ENCODE assay signal across 1 cellular context in the genomic region with DNA sequence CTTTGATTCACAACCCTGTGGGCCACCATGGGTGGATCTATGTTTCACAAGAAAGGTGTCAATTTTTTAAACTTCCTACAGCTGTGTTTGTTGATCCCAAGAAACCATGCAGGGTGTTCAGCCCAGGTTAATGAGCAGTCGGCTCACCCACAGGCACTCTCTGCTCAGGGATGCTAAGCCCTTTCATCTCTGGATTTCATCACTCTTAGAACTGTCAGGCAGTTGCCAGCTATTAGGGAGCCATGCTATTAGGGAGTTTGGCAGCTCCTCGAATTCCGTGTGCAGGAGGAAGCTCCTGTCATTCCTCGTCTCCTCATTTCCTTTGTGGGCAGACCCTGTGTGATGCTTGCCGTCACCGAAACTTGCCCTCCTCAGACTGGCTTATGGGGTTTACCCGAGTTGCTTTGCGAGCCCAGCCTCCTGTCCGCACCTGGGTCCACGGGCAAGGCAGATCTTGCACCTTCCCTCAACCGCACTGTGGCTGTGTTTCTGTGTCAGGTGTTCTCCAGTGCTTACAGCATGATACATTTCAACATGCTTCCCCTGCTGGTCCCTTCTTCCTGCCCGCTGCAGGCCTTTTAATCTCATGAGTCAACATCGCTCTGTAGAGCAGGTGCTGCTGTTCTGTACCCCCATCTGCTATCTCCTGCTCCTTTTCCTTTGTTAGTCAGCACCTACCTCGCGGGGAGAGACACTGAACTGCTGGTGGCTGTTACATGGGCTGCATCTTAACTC.
TF ChIP-seq lines count a peak whose summit lies in the region.

No MANE protein-coding gene starts in this region.

TF ChIP-seq in HepG2, 621 proteins besides CTCF, POLR2A, EP300 and RAD21 (continued from another document and continues in another):
- TF ChIP-seq, protein P1, sequence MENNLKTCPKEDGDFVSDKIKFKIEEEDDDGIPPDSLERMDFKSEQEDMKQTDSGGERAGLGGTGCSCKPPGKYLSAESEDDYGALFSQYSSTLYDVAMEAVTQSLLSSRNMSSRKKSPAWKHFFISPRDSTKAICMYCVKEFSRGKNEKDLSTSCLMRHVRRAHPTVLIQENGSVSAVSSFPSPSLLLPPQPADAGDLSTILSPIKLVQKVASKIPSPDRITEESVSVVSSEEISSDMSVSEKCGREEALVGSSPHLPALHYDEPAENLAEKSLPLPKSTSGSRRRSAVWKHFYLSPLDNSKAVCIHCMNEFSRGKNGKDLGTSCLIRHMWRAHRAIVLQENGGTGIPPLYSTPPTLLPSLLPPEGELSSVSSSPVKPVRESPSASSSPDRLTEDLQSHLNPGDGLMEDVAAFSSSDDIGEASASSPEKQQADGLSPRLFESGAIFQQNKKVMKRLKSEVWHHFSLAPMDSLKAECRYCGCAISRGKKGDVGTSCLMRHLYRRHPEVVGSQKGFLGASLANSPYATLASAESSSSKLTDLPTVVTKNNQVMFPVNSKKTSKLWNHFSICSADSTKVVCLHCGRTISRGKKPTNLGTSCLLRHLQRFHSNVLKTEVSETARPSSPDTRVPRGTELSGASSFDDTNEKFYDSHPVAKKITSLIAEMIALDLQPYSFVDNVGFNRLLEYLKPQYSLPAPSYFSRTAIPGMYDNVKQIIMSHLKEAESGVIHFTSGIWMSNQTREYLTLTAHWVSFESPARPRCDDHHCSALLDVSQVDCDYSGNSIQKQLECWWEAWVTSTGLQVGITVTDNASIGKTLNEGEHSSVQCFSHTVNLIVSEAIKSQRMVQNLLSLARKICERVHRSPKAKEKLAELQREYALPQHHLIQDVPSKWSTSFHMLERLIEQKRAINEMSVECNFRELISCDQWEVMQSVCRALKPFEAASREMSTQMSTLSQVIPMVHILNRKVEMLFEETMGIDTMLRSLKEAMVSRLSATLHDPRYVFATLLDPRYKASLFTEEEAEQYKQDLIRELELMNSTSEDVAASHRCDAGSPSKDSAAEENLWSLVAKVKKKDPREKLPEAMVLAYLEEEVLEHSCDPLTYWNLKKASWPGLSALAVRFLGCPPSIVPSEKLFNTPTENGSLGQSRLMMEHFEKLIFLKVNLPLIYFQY (CRISPR knock-in tag; IDR thresholded peaks at IDR 0.05; ENCODE audit: borderline replicate concordance): no peak
- TF ChIP-seq JDP2 (CRISPR knock-in tag; IDR thresholded peaks at IDR 0.05; ENCODE audit: borderline replicate concordance) (no peak), HOXA3 (CRISPR knock-in tag; IDR thresholded peaks at IDR 0.05) (no peak), PAWR (CRISPR knock-in tag; IDR thresholded peaks at IDR 0.05; ENCODE audit: borderline replicate concordance) (no peak), SOX6 (IDR thresholded peaks at IDR 0.05) (no peak), SOX6 (CRISPR knock-in tag; IDR thresholded peaks at IDR 0.05) (0 out of 2 replicates have a peak, but pooled peaks have one; percentile 17), DBP (CRISPR knock-in tag; IDR thresholded peaks at IDR 0.05; ENCODE audit: not compliant biosample characterization) (no peak), ZNF709 (CRISPR knock-in tag; IDR thresholded peaks at IDR 0.05) (no peak), KDM4B (CRISPR knock-in tag; IDR thresholded peaks at IDR 0.05) (no peak), ZNF484 (CRISPR knock-in tag; IDR thresholded peaks at IDR 0.05; ENCODE audit: borderline replicate concordance, low read depth) (no peak), ZBTB25 (CRISPR knock-in tag; IDR thresholded peaks at IDR 0.05) (no peak), ZNF713 (CRISPR knock-in tag; IDR thresholded peaks at IDR 0.05) (no peak), FOXK1 (CRISPR knock-in tag; IDR thresholded peaks at IDR 0.05; ENCODE audit: borderline replicate concordance, low read depth) (no peak), ZNF580 (CRISPR knock-in tag; IDR thresholded peaks at IDR 0.05; ENCODE audit: borderline replicate concordance, low read depth) (no peak), FOXA3 (CRISPR knock-in tag; IDR thresholded peaks at IDR 0.05) (peak; percentile 34; the same call in 1 of the 2 replicates), REPIN1 (CRISPR knock-in tag; IDR thresholded peaks at IDR 0.05; ENCODE audit: borderline replicate concordance, low read depth) (no peak), ZNF205 (CRISPR knock-in tag; IDR thresholded peaks at IDR 0.05) (no peak), CEBPG (CRISPR knock-in tag; IDR thresholded peaks at IDR 0.05) (no peak), ZNF546 (CRISPR knock-in tag; conservative IDR thresholded peaks at IDR 0.05) (no peak), ZBTB42 (CRISPR knock-in tag; IDR thresholded peaks at IDR 0.05) (no peak), SIN3A (IDR thresholded peaks at IDR 0.05; ENCODE audit: borderline replicate concordance, low read depth, low read length) (no peak), AFF4 (CRISPR knock-in tag; IDR thresholded peaks at IDR 0.05) (no peak), ZNF264 (CRISPR knock-in tag; IDR thresholded peaks at IDR 0.05) (no peak), EZH2 (conservative IDR thresholded peaks at IDR 0.05; ENCODE audit: low read depth, low read length) (no peak), RFX1 (IDR thresholded peaks at IDR 0.05) (no peak), GATAD2A (CRISPR knock-in tag; IDR thresholded peaks at IDR 0.05) (0 out of 2 replicates have a peak, but pooled peaks have one; percentile 16), ZNF253 (CRISPR knock-in tag; IDR thresholded peaks at IDR 0.05; ENCODE audit: borderline replicate concordance) (no peak), ZNF121 (CRISPR knock-in tag; IDR thresholded peaks at IDR 0.05) (no peak), ZFY (CRISPR knock-in tag; IDR thresholded peaks at IDR 0.05) (no peak), NPAS2 (CRISPR knock-in tag; IDR thresholded peaks at IDR 0.05; ENCODE audit: borderline replicate concordance) (no peak), ATF7 (IDR thresholded peaks at IDR 0.05) (no peak), ATF7 (CRISPR knock-in tag; IDR thresholded peaks at IDR 0.05) (no peak), ZNF639 (CRISPR knock-in tag; conservative IDR thresholded peaks at IDR 0.05) (no peak), ZBTB4 (CRISPR knock-in tag; IDR thresholded peaks at IDR 0.05; ENCODE audit: borderline replicate concordance) (0 out of 2 replicates have a peak, but pooled peaks have one; percentile 34), PITX1 (CRISPR knock-in tag; IDR thresholded peaks at IDR 0.05) (no peak), ZNF792 (CRISPR knock-in tag; IDR thresholded peaks at IDR 0.05) (no peak), ZFYVE20 (CRISPR knock-in tag; IDR thresholded peaks at IDR 0.05; ENCODE audit: borderline replicate concordance, low read depth) (no peak)
- TF ChIP-seq, protein P2, sequence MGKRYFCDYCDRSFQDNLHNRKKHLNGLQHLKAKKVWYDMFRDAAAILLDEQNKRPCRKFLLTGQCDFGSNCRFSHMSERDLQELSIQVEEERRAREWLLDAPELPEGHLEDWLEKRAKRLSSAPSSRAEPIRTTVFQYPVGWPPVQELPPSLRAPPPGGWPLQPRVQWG (CRISPR knock-in tag; IDR thresholded peaks at IDR 0.05; ENCODE audit: borderline replicate concordance, low read depth): no peak
- TF ChIP-seq, protein P3, sequence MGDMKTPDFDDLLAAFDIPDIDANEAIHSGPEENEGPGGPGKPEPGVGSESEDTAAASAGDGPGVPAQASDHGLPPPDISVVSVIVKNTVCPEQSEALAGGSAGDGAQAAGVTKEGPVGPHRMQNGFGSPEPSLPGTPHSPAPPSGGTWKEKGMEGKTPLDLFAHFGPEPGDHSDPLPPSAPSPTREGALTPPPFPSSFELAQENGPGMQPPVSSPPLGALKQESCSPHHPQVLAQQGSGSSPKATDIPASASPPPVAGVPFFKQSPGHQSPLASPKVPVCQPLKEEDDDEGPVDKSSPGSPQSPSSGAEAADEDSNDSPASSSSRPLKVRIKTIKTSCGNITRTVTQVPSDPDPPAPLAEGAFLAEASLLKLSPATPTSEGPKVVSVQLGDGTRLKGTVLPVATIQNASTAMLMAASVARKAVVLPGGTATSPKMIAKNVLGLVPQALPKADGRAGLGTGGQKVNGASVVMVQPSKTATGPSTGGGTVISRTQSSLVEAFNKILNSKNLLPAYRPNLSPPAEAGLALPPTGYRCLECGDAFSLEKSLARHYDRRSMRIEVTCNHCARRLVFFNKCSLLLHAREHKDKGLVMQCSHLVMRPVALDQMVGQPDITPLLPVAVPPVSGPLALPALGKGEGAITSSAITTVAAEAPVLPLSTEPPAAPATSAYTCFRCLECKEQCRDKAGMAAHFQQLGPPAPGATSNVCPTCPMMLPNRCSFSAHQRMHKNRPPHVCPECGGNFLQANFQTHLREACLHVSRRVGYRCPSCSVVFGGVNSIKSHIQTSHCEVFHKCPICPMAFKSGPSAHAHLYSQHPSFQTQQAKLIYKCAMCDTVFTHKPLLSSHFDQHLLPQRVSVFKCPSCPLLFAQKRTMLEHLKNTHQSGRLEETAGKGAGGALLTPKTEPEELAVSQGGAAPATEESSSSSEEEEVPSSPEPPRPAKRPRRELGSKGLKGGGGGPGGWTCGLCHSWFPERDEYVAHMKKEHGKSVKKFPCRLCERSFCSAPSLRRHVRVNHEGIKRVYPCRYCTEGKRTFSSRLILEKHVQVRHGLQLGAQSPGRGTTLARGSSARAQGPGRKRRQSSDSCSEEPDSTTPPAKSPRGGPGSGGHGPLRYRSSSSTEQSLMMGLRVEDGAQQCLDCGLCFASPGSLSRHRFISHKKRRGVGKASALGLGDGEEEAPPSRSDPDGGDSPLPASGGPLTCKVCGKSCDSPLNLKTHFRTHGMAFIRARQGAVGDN (CRISPR knock-in tag; IDR thresholded peaks at IDR 0.05): 0 out of 2 replicates have a peak, but pooled peaks have one; percentile 25
